1 cellular context compared by ENCODE assay signal in the genomic region with DNA sequence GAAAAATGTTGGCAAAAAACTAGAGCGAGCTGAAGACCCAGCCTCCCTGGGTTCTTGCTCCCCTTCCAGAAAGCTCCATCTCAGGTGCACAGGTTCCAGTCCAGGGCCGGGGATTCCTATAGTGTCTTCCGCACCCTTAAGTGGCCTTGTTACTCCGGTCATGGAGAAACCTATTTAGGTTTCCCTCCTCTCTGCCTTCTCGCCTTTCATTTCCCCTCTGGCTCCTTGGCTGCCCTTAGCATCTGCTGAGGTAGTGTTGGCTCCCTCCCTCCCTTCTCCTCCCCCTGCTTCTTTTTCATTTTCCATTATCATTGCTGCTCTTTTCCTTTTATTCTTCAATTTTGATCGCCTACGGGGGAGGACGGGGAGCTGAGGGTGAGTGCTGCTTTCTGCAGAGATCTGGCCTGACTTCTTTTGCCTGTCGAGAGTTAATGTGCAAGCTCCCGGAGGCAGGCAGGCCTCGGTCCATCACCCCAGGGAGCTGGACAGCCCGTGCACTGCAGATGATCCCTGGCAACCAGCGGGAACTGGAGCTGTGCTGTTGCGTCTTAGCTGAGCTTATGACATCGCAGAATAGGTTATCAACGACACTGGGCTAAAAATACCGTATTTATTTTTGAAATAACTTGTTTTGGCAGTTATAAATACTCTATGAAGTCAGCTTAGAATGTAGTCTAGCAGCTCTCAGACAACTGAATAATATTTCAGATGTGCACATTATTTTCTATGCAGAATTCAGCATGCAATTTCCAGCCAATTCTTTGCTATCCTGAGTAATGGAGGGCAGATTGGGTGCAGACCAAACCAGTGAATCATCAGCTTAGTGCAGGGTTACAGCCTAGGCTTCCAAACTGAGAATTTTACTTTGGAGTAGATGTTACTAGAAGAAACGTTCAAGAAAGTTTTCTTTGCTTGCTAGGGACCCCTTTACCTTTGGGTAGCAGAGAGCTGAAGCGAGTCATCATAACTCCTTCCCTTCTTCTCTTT.
TF ChIP-seq lines count a peak whose summit lies in the region.

No MANE protein-coding gene starts in this region.

TF ChIP-seq in SK-N-SH, 30 proteins besides CTCF, POLR2A, EP300 and RAD21 (continued from another document):
- TF ChIP-seq, protein P1, sequence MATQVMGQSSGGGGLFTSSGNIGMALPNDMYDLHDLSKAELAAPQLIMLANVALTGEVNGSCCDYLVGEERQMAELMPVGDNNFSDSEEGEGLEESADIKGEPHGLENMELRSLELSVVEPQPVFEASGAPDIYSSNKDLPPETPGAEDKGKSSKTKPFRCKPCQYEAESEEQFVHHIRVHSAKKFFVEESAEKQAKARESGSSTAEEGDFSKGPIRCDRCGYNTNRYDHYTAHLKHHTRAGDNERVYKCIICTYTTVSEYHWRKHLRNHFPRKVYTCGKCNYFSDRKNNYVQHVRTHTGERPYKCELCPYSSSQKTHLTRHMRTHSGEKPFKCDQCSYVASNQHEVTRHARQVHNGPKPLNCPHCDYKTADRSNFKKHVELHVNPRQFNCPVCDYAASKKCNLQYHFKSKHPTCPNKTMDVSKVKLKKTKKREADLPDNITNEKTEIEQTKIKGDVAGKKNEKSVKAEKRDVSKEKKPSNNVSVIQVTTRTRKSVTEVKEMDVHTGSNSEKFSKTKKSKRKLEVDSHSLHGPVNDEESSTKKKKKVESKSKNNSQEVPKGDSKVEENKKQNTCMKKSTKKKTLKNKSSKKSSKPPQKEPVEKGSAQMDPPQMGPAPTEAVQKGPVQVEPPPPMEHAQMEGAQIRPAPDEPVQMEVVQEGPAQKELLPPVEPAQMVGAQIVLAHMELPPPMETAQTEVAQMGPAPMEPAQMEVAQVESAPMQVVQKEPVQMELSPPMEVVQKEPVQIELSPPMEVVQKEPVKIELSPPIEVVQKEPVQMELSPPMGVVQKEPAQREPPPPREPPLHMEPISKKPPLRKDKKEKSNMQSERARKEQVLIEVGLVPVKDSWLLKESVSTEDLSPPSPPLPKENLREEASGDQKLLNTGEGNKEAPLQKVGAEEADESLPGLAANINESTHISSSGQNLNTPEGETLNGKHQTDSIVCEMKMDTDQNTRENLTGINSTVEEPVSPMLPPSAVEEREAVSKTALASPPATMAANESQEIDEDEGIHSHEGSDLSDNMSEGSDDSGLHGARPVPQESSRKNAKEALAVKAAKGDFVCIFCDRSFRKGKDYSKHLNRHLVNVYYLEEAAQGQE (IDR thresholded peaks at IDR 0.05; ENCODE audit: low read depth, low read length), result no peak
- no peak for TF ChIP-seq NRF1 (IDR thresholded peaks at IDR 0.05; ENCODE audit: low read depth, low read length)
- TF ChIP-seq TAF1 (IDR thresholded peaks at IDR 0.05; ENCODE audit: borderline replicate concordance, low read depth, low read length), result no peak
- TF ChIP-seq FOSL2 (IDR thresholded peaks at IDR 0.05; ENCODE audit: borderline replicate concordance, low read depth), result no peak
- no peak for TF ChIP-seq FOXM1 (IDR thresholded peaks at IDR 0.05; ENCODE audit: low read depth)
- TF ChIP-seq RXRA (IDR thresholded peaks at IDR 0.05; ENCODE audit: borderline replicate concordance, low read depth), result no peak
